ENCODE assay signal across 10 cellular contexts in the genomic region with DNA sequence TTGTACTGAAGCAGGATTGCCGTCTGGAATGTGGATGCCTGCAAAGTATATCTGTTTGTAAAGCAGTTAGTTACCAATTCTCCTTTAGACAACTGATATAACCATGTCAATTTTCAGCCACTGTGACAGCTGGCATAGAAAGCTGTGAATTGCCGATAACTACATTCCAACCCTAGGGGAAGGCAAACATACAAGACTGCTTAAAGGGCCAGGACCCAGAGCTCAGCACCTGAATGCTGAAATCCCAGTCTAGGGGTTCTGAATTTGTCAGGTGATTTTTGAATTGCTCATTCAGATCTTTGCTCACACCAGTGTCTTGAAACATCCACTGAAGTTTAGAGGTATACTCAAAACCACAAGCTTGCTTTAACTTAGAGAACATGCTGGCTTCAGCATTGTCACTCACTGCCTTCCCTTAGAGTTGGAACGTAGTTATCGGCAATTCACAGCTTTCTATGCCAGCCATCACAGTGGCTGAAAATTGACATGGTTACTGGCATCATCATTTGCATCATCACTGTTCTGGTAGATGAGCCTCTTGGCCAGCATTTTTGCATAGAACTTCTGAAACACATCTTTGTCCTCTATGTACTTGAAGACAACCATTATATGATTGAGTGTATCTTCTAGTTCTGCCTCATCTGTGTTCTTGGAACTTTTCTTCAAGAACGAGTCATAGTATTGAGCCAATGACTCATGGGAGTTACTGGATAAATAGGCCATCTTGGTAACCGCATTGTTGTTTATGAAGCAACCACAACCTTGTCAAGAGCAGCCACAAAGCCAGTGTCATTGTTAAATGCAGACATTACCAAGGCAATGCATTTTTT.
A peak's percentile ranks its signal among the peaks of the same experiment; 100 is the strongest.
DNase-seq lines count a peak whose midpoint lies in the region; ATAC-seq and TF ChIP-seq lines count a peak whose summit lies in the region.
"Had no signal": no experiment of that assay in that cellular context is flagged by ENCODE, and none has a peak within 500 bp of the region (broad histone marks: within the 10 kb centered on the region; RNA-seq: fewer than 3 reads in every experiment).

No MANE protein-coding gene starts in this region.

- H3K9me3 ChIP-seq in A673 (ENCODE audit: low read depth, low read length, poor library complexity, severe bottlenecking), result no peaks in the 10 kb centered on the region
- peaks cover 0 to 13% (median 7%) of the 10 kb centered on the region in 8 donors for H3K9me3 ChIP-seq in spleen
- H3K9me3 ChIP-seq in adrenal gland (replicated peaks in 1 of 3), result no peaks in the 10 kb centered on the region

- peaks cover 12% of the 10 kb centered on the region for H3K9me3 Mint-ChIP-seq in activated T-helper 17 cell treated with anti-CD3 and anti-CD28 coated beads, Interleukin-2, amount 50 U/mL, for 72 hours

- BruUV-seq in A673 (replicated peaks; lab: Mats Ljungman, UMichigan), result no TSS peak

- no peaks in the 10 kb centered on the region for H3K36me3 ChIP-seq in A673 (ENCODE audit: insufficient read depth, low read length, poor library complexity, severe bottlenecking)
- no peaks in the 10 kb centered on the region for H3K36me3 ChIP-seq in spleen
- no peaks in the 10 kb centered on the region for H3K36me3 ChIP-seq in adrenal gland (replicated peaks in 1 of 2)

- POLR2A ChIA-PET in A673 (lab: Charles Lee; ENCODE audit: low non-redundant PET), result no interaction called here

- H3K27me3 ChIP-seq in A673 (replicated peaks; ENCODE audit: insufficient read depth, low read depth, low read length, poor library complexity) (no peaks in the 10 kb centered on the region), spleen (replicated peaks in 1 of 7) (no peaks in the 10 kb centered on the region), adrenal gland (no peaks in the 10 kb centered on the region)

- CTCF ChIA-PET in A673 (lab: Charles Lee), result no interaction called here

- no peak overlapping the region for H3K27ac ChIP-seq in A673 (ENCODE audit: low read depth, low read length, poor library complexity, severe bottlenecking)
- H3K27ac ChIP-seq in spleen, result peak overlapping the region in 2 of 8 donors; percentile 9 to 40
- H3K27ac ChIP-seq in adrenal gland, result no peak overlapping the region

- TF ChIP-seq POLR2A in spleen (IDR thresholded peaks at IDR 0.05), result no peak
- TF ChIP-seq POLR2A in adrenal gland (IDR thresholded peaks at IDR 0.05), result no peak

- 78 to 88% (median 82%) methylated on average over 6 of the region's 6 CpGs for WGBS in spleen, 5 donors
- WGBS in adrenal gland, 4 donors, result 75 to 86% (median 80%) methylated on average over 6 of the region's 6 CpGs

- no peaks in the 10 kb centered on the region for H3K4me1 ChIP-seq in A673 (ENCODE audit: insufficient read depth, low read length, poor library complexity, severe bottlenecking)
- no peaks in the 10 kb centered on the region for H3K4me1 ChIP-seq in spleen
- H3K4me1 ChIP-seq in adrenal gland (replicated peaks in 1 of 2), result no peaks in the 10 kb centered on the region

- intact Hi-C loops in A673 (cut with micrococcal nuclease; ENCODE audit: unreplicated experiment), result no loop called here
- intact Hi-C loops in spleen (cut with DNase I; ENCODE audit: low total_unique reads), result no loop called here
- intact Hi-C loops in adrenal gland (cut with DNase I), result no loop called here

- H3K36me3 Mint-ChIP-seq in activated T-helper 17 cell treated with anti-CD3 and anti-CD28 coated beads, Interleukin-2, amount 50 U/mL, for 72 hours (ENCODE audit: low read depth), result peaks cover 11% of the 10 kb centered on the region

- peak overlapping the region; percentile 72 for H3K4me3 Mint-ChIP-seq in activated T-helper 17 cell treated with anti-CD3 and anti-CD28 coated beads, Interleukin-2, amount 50 U/mL, for 72 hours
- H3K4me3 Mint-ChIP-seq: naive thymus-derived CD8-positive, alpha-beta T cell had no signal

- ATAC-seq in HG02981 (IDR thresholded peaks at IDR 0.05; ENCODE audit: unreplicated experiment), result peak; percentile 83
- ATAC-seq in activated T-helper 17 cell treated with anti-CD3 and anti-CD28 coated beads, Interleukin-2, amount 50 U/mL, for 72 hours (replicated peaks), result peak; percentile 91
- ATAC-seq: naive thymus-derived CD8-positive, alpha-beta T cell had no signal

- H3K27me3 Mint-ChIP-seq in activated T-helper 17 cell treated with anti-CD3 and anti-CD28 coated beads, Interleukin-2, amount 50 U/mL, for 72 hours, result no peaks in the 10 kb centered on the region

- no peak overlapping the region for H3K4me3 ChIP-seq in A673 (ENCODE audit: low read depth, low read length, poor library complexity, severe bottlenecking)
- H3K4me3 ChIP-seq in spleen, result no peak overlapping the region
- no peak overlapping the region for H3K4me3 ChIP-seq in adrenal gland

- TF ChIP-seq CTCF in A673 (conservative IDR thresholded peaks at IDR 0.05; ENCODE audit: low read depth, low read length) (no peak), spleen (IDR thresholded peaks at IDR 0.05 in 8 of 11, conservative IDR thresholded peaks at IDR 0.05 in 3 of 11) (no peak), adrenal gland (IDR thresholded peaks at IDR 0.05) (no peak)

- peak; percentile 24 for DNase-seq in activated CD4-positive, alpha-beta T cell treated with anti-CD3 and anti-CD28 coated beads for 48 hours
- DNase-seq in activated CD4-positive, alpha-beta T cell treated with anti-CD3 and anti-CD28 coated beads, Interleukin-2, amount 50 U/mL, for 4 hours, result no peak
- DNase-seq in non-pigmented ciliary epithelial cell (ENCODE audit: low read depth) (peak; percentile 88), A673 (ENCODE audit: low spot score) (no peak), spleen (no peak), adrenal gland (no peak)
- DNase-seq: COR-L47 had no signal

- peaks cover 7% of the 10 kb centered on the region for H3K4me1 Mint-ChIP-seq in activated T-helper 17 cell treated with anti-CD3 and anti-CD28 coated beads, Interleukin-2, amount 50 U/mL, for 72 hours
- H3K4me1 Mint-ChIP-seq: naive thymus-derived CD8-positive, alpha-beta T cell had no signal

- H3K27ac Mint-ChIP-seq in activated T-helper 17 cell treated with anti-CD3 and anti-CD28 coated beads, Interleukin-2, amount 50 U/mL, for 72 hours, result peak overlapping the region; percentile 96
- H3K27ac Mint-ChIP-seq: naive thymus-derived CD8-positive, alpha-beta T cell had no signal

Comparison
In these comparisons a context has a peak if more than half of its experiments do, and no peak if none do; other contexts are left out.
1. DNase-seq: peak in activated CD4-positive, alpha-beta T cell treated with anti-CD3 and anti-CD28 coated beads for 48 hours (single experiment) and non-pigmented ciliary epithelial cell (single experiment); none in activated CD4-positive, alpha-beta T cell treated with anti-CD3 and anti-CD28 coated beads, Interleukin-2, amount 50 U/mL, for 4 hours (0 of 2), A673 (single experiment), spleen (single experiment) and adrenal gland (0 of 7).